In the genomic region with DNA sequence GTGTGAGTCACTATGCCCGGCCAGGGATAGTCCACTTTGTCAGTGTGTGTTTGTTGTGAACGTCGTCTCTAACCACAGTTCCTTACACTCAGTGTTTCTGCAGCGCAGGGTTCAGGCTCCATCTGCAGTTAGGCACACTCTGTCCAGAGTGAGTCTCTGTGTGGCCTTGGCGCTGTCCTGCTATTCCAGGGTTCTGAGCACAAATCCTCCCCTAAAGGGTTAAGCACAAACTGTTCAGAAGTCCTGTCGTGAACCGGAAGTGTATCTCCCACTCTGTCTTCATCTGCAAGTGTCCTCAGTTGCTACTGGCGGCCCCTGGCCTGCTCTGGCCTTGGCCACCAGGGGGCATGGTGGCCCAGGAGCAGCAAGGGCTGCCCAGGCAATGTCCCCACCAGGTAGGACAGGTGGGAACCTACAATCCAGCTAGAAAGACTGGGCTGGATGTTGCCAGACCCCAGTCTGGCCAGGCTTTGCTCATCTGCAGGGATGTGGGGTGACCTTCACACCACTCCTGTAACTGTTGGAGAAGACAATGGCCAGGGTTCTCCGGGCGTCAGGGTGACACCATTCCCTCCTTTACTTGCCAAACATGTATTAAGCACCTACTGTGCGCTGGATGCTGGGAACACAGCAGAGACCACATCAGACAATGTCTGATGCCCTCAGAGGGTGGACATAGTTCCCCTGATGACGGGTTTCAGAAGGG, we compare ENCODE assay signal across 8 cellular contexts. TPM values are rescaled to one million over a fixed set of nuclear protein-coding genes. Genes with fewer than 3 reads are reported as not detected.
DNase-seq lines count a peak whose midpoint lies in the region; ATAC-seq, FAIRE-seq and TF ChIP-seq lines count a peak whose summit lies in the region.

No MANE protein-coding gene starts in this region.

- ATAC-seq in HG02870 (IDR thresholded peaks at IDR 0.05; ENCODE audit: unreplicated experiment) (peak; percentile 69), left colon (peak; percentile 79), HG03457 (IDR thresholded peaks at IDR 0.05; ENCODE audit: unreplicated experiment) (no peak)

- POLR2A ChIA-PET in GM10248 (lab: Yijun Ruan, JAX) = no interaction called here

- DNase-seq in GM10248 (ENCODE audit: extremely low spot score) (peak; percentile 82), NCI-H2171 (lab: John Stamatoyannopoulos, UW) (peak; percentile 7), bronchial epithelial cell (ENCODE audit: low read depth) (peak; percentile 68), left colon (peak; percentile 75 to 82)
- DNase-seq in stimulated activated CD4-positive, alpha-beta T cell treated with anti-CD3 and anti-CD28 coated beads, Interleukin-4, amount 100 ng/mL, for 4 hours = peak; percentile 59 to 66

- H3K4me3 ChIP-seq in bronchial epithelial cell (ENCODE audit: low read depth, low read length) = no peak overlapping the region

- intact Hi-C loops in left colon (cut with DNase I, micrococcal nuclease) = loop anchor here in 1 of 2 donors (5.0 kb wide), 1 partner anchor 125 kb away; no protein-coding TSS in a partner anchor

- CTCF ChIA-PET in GM10248 (lab: Yijun Ruan, JAX) = interaction anchor here (0.6 to 11.8 kb wide), 16 partner anchors 8 to 247 kb away, joined by 3 to 220 read pairs (median 4); no protein-coding TSS in a partner anchor

- peak overlapping the region; percentile 22; the same call in 1 of the 2 replicates for H3K27ac ChIP-seq in VCaP

- no peaks in the 10 kb centered on the region for H3K36me3 ChIP-seq in bronchial epithelial cell (ENCODE audit: control insufficient read depth, insufficient read depth, low read length)

- H3K27me3 ChIP-seq in bronchial epithelial cell (ENCODE audit: control insufficient read depth, insufficient read depth, low read length) = no peaks in the 10 kb centered on the region

- peak; percentile 7 for FAIRE-seq in bronchial epithelial cell (lab: Jason Lieb, UNC)

- TF ChIP-seq CTCF in GM10248 (IDR thresholded peaks at IDR 0.05; ENCODE audit: control extremely low read depth, extremely low read depth, low read depth, missing control alignments) (peak; percentile 96), VCaP (conservative IDR thresholded peaks at IDR 0.05) (peak; percentile 91), bronchial epithelial cell (IDR thresholded peaks at IDR 0.05; ENCODE audit: insufficient read depth, low read length, severe bottlenecking) (peak; percentile 96)

RNA-seq across cellular contexts. Expression of a gene that starts 38.6 kb away (rescaled TPM):
- total RNA-seq in bronchial epithelial cell (48.4 and 49.0 TPM in 2 replicates), left colon (100 to 1,000 TPM; 104 to 135 TPM)

RNA-seq across cellular contexts. Expression of a gene that starts 46.2 kb away (rescaled TPM):
- total RNA-seq in bronchial epithelial cell (12.1 and 16.8 TPM in 2 replicates), left colon (10 to 100 TPM; 45.3 to 52.4 TPM)

RNA-seq across cellular contexts. Expression of a gene that starts 46.5 kb away (rescaled TPM):
- total RNA-seq in bronchial epithelial cell (18.7 and 36.4 TPM in 2 replicates), left colon (10 to 100 TPM; 33.5 to 46.2 TPM)

Comparison
In these comparisons a context has a peak if more than half of its experiments do, and no peak if none do; other contexts are left out.
1. DNase-seq: peak in every context shown above with its lines; median percentile 82 in GM10248; 78 in left colon; 68 in bronchial epithelial cell; 62 in stimulated activated CD4-positive, alpha-beta T cell treated with anti-CD3 and anti-CD28 coated beads, Interleukin-4, amount 100 ng/mL, for 4 hours; 7 in NCI-H2171.